8 cellular contexts compared by ENCODE assay signal in genomic region chr3:138834359-138835176, GRCh38. TPM values are rescaled to one million over a fixed set of nuclear protein-coding genes. Genes with fewer than 3 reads are reported as not detected.
DNase-seq lines count a peak whose midpoint lies in the region; ATAC-seq and TF ChIP-seq lines count a peak whose summit lies in the region.

PIK3CB (minus strand) TSS chr3:138834928; CDS start chr3:138759343, 75,585 bp downstream.

- no peaks in the 10 kb centered on the region for H3K27me3 ChIP-seq in iPS-18a (ENCODE audit: control insufficient read depth, insufficient read depth, low read length)

- H3K4me3 Mint-ChIP-seq in brain: peak within 1 kb of the TSS; percentile 87 to 98 (median 93)

- peak within 1 kb of the TSS; percentile 97 to 100 (median 99) for H3K27ac Mint-ChIP-seq in brain

- H3K9ac ChIP-seq in iPS-18a (ENCODE audit: low read length): peak within 1 kb of the TSS; percentile 88

- H3K4me3 ChIP-seq in iPS-18a (ENCODE audit: low read length) (peak within 1 kb of the TSS; percentile 89), skin epidermis (peak within 1 kb of the TSS; percentile 70 to 99 (median 96))

- H3K9me3 ChIP-seq in iPS-18a (ENCODE audit: control insufficient read depth, low read depth, low read length): no peaks in the 10 kb centered on the region

- peaks cover 3 to 21% (median 16%) of the 10 kb centered on the region in 5 experiments for H3K9me3 Mint-ChIP-seq in brain

- peaks cover 13% of the 10 kb centered on the region for H3K4me1 ChIP-seq in iPS-18a (ENCODE audit: control insufficient read depth, low read depth, low read length)

- DNase-seq in NCI-H187 (lab: John Stamatoyannopoulos, UW) (peak; percentile 20 to 42), NCI-H187 treated with DMSO at 0.1 percent for 48 hours (lab: John Stamatoyannopoulos, UW) (no peak), NCI-H2107 (lab: John Stamatoyannopoulos, UW) (peak; percentile 85), UCSD-AML1 (lab: John Stamatoyannopoulos, UW; ENCODE audit: unreplicated experiment) (peak; percentile 95)

- peaks cover 11% of the 10 kb centered on the region for H3K27me3 Mint-ChIP-seq in brain

- TF ChIP-seq CTCF in brain (conservative IDR thresholded peaks at IDR 0.05): peak; percentile 36 to 68

- no peaks in the 10 kb centered on the region for H3K36me3 ChIP-seq in iPS-18a (ENCODE audit: control insufficient read depth, low read depth, low read length)

- H3K27ac ChIP-seq in iPS-18a (ENCODE audit: low read length) (peak within 1 kb of the TSS; percentile 96), skin epidermis (peak within 1 kb of the TSS; percentile 66 to 98 (median 93))

- ATAC-seq in HG02981 (IDR thresholded peaks at IDR 0.05; ENCODE audit: unreplicated experiment): peak; percentile 90

- H3K4me1 Mint-ChIP-seq in brain: peaks cover 29% of the 10 kb centered on the region

- H3K36me3 Mint-ChIP-seq in brain: peaks cover 28% of the 10 kb centered on the region

RNA-seq across cellular contexts. Expression of gene PIK3CB, which starts in this region (rescaled TPM):
- 18.2 TPM for polyA plus RNA-seq in brain (ENCODE audit: insufficient read depth, low read depth, low replicate concordance)
